Comparison of ENCODE assay signal across 8 cellular contexts in the genomic region with DNA sequence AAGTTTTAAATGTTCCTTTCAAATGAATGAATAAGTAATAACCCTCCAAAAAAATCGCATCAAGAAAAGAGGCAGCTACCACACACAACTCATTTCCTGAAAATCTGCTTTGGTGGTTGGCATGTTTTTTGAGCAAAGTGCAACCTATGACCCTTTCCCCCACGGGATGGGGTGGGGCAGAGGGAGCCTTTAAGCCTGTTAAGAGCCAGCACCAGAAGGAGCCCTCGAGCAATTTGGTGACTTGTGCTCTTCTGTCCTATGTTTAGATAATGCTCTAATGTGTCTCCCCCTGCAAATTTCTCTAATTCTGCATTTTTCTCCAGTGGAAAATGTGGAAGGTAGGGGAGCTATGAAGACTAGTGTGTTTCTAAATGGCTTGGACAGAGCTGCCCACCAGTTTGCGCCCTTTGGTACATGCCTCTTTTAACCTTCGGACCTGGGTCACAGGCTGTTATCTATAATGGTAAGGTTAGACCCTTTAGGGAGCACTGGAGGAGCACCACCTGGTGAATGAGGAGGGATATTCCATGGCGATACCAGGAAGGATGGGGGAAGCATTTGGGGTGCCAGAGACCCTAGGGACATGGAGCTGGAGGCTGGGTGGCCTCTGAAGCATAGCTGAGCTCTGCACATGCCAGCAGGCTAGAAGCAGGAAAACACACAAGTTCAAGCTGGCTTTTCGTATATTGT. TPM values are rescaled to one million over a fixed set of nuclear protein-coding genes. Genes with fewer than 3 reads are reported as not detected.
DNase-seq lines count a peak whose midpoint lies in the region; ATAC-seq lines count a peak whose summit lies in the region.

No MANE protein-coding gene starts in this region.

- no peaks in the 10 kb centered on the region for H3K9me3 Mint-ChIP-seq in activated naive CD4-positive, alpha-beta T cell treated with anti-CD3 and anti-CD28 coated beads, Interleukin-2, amount 50 U/mL, for 24 hours

- H3K14ac ChIP-seq in mesenchymal stem cell (ENCODE audit: low read length in 2 of 2), result no peak overlapping the region

- H3K23ac ChIP-seq in mesenchymal stem cell (ENCODE audit: low read length in 2 of 2), result no peak overlapping the region

- H2BK12ac ChIP-seq in mesenchymal stem cell (ENCODE audit: low read length in 2 of 2), result no peak overlapping the region

- no peak overlapping the region for H3K18ac ChIP-seq in mesenchymal stem cell (ENCODE audit: low read depth in 1 of 2, low read length in 2 of 2)

- no peak overlapping the region for H2BK15ac ChIP-seq in mesenchymal stem cell (ENCODE audit: low read depth, poor library complexity, severe bottlenecking)

- 69% methylated on average over 5 of the region's 7 CpGs for WGBS in mesenchymal stem cell

- H2AFZ ChIP-seq in mesenchymal stem cell (ENCODE audit: low read depth, low read length), result no peak overlapping the region

- H3K36me3 ChIP-seq in mesenchymal stem cell (ENCODE audit: control insufficient read depth in 1 of 2, insufficient read depth in 2 of 2, low read depth in 1 of 2, low read length in 2 of 2), result peaks cover 42 to 45% of the 10 kb centered on the region in 2 experiments

- H3K27ac ChIP-seq in mesenchymal stem cell (ENCODE audit: low read length, poor library complexity, severe bottlenecking), result no peak overlapping the region

- H3K4me3 Mint-ChIP-seq in activated naive CD4-positive, alpha-beta T cell treated with anti-CD3 and anti-CD28 coated beads, Interleukin-2, amount 50 U/mL, for 24 hours, result peak overlapping the region; percentile 84

- H2BK120ac ChIP-seq in mesenchymal stem cell (ENCODE audit: low read depth, low read length), result no peak overlapping the region

- no peaks in the 10 kb centered on the region for H3K9me3 ChIP-seq in mesenchymal stem cell (ENCODE audit: control insufficient read depth, low read length)

- no peak overlapping the region for H3K4ac ChIP-seq in mesenchymal stem cell (ENCODE audit: low read depth in 1 of 2, low read length in 2 of 2)

- H3K4me1 Mint-ChIP-seq in activated naive CD4-positive, alpha-beta T cell treated with anti-CD3 and anti-CD28 coated beads, Interleukin-2, amount 50 U/mL, for 24 hours, result peaks cover 50% of the 10 kb centered on the region

- DNase-seq in COLO829 (ENCODE audit: low spot score) (peak; percentile 27), NAMALWA (ENCODE audit: low spot score) (peak; percentile 83), mesenchymal stem cell (peak; percentile 41), kidney glomerular epithelial cell (lab: John Stamatoyannopoulos, UW) (no peak), NCI-H1092 treated with DMSO at 0.1 percent for 48 hours (lab: John Stamatoyannopoulos, UW) (no peak), NCI-H510A treated with DMSO at 0.1 percent for 48 hours (lab: John Stamatoyannopoulos, UW) (no peak)

- peaks cover 12% of the 10 kb centered on the region for H3K79me1 ChIP-seq in mesenchymal stem cell (replicated peaks; ENCODE audit: low read length, poor library complexity, severe bottlenecking)

- no peak overlapping the region for H4K8ac ChIP-seq in mesenchymal stem cell (ENCODE audit: low read length)

- H4K91ac ChIP-seq in mesenchymal stem cell (ENCODE audit: low read length), result no peak overlapping the region

- no peak overlapping the region for H2AK5ac ChIP-seq in mesenchymal stem cell (ENCODE audit: low read length, severe bottlenecking)

- peaks cover 2% of the 10 kb centered on the region for H3K36me3 Mint-ChIP-seq in activated naive CD4-positive, alpha-beta T cell treated with anti-CD3 and anti-CD28 coated beads, Interleukin-2, amount 50 U/mL, for 24 hours

- ATAC-seq in HG03354 (IDR thresholded peaks at IDR 0.05; ENCODE audit: poor library complexity, severe bottlenecking, unreplicated experiment), result no peak

- peaks cover 0 to 17% of the 10 kb centered on the region in 2 experiments for H3K27me3 ChIP-seq in mesenchymal stem cell (ENCODE audit: control insufficient read depth in 1 of 2, insufficient read depth in 1 of 2, low read length in 2 of 2)

- no peak overlapping the region for H2BK5ac ChIP-seq in mesenchymal stem cell (ENCODE audit: low read depth, low read length, poor library complexity, severe bottlenecking)

- H3K9ac ChIP-seq in mesenchymal stem cell (ENCODE audit: low read length), result peak overlapping the region; percentile 84

- peak overlapping the region; percentile 12 for H3K27ac Mint-ChIP-seq in activated naive CD4-positive, alpha-beta T cell treated with anti-CD3 and anti-CD28 coated beads, Interleukin-2, amount 50 U/mL, for 24 hours

- H3K27me3 Mint-ChIP-seq in activated naive CD4-positive, alpha-beta T cell treated with anti-CD3 and anti-CD28 coated beads, Interleukin-2, amount 50 U/mL, for 24 hours, result no peaks in the 10 kb centered on the region

- H3K4me3 ChIP-seq in mesenchymal stem cell (ENCODE audit: insufficient read depth in 1 of 2, low read depth in 1 of 2, low read length in 2 of 2), result peak overlapping the region in 1 of 2 experiments; percentile 90

- peaks cover 15% of the 10 kb centered on the region for H3K4me1 ChIP-seq in mesenchymal stem cell (ENCODE audit: control insufficient read depth, insufficient read depth, low read depth, low read length)

- no peak overlapping the region for H3K4me2 ChIP-seq in mesenchymal stem cell (ENCODE audit: low read length, poor library complexity, severe bottlenecking)

RNA-seq across cellular contexts. Expression of gene PYCARD, which starts 1.6 kb away (rescaled TPM):
- polyA plus RNA-seq in mesenchymal stem cell (2013, experiment 1 of 2), result 30.8 TPM
- 31.8 TPM for polyA plus RNA-seq in mesenchymal stem cell (2013, experiment 2 of 2)

RNA-seq across cellular contexts. Expression of gene TRIM72, which starts 13.0 kb away (rescaled TPM):
- polyA plus RNA-seq in mesenchymal stem cell (2013, experiment 1 of 2), result not detected
- not detected for polyA plus RNA-seq in mesenchymal stem cell (2013, experiment 2 of 2)

RNA-seq across cellular contexts. Expression of gene PYDC1, which starts 16.0 kb away (rescaled TPM):
- polyA plus RNA-seq in mesenchymal stem cell (2013, experiment 1 of 2), result not detected
- polyA plus RNA-seq in mesenchymal stem cell (2013, experiment 2 of 2), result not detected

RNA-seq across cellular contexts. Expression of gene FUS, which starts 21.0 kb away (rescaled TPM):
- 358 TPM for polyA plus RNA-seq in mesenchymal stem cell (2013, experiment 1 of 2)
- polyA plus RNA-seq in mesenchymal stem cell (2013, experiment 2 of 2), result 365 TPM

RNA-seq across cellular contexts. Expression of gene PRSS36, which starts 51.1 kb away (rescaled TPM):
- polyA plus RNA-seq in mesenchymal stem cell (2013, experiment 1 of 2), result 0.29 TPM
- polyA plus RNA-seq in mesenchymal stem cell (2013, experiment 2 of 2), result 0.14 TPM

Comparison
In these comparisons a context has a peak if more than half of its experiments do, and no peak if none do; other contexts are left out.
1. DNase-seq: peak in COLO829 (single experiment), NAMALWA (single experiment) and mesenchymal stem cell (single experiment); none in kidney glomerular epithelial cell (single experiment), NCI-H1092 treated with DMSO at 0.1 percent for 48 hours (single experiment) and NCI-H510A treated with DMSO at 0.1 percent for 48 hours (single experiment).